ENCODE assay signal across 1 cellular context in genomic region chr15:101495334-101496197, GRCh38.
TF ChIP-seq lines count a peak whose summit lies in the region.

No MANE protein-coding gene starts in this region.

TF ChIP-seq in GM23338, 12 proteins besides CTCF, POLR2A, EP300 and RAD21 (continued from another document):
- TF ChIP-seq ZNF462 (CRISPR knock-in tag; IDR thresholded peaks at IDR 0.05) (no peak), EZH2phosphoT487 (IDR thresholded peaks at IDR 0.05; ENCODE audit: unreplicated experiment) (no peak), POLR2AphosphoS5 (IDR thresholded peaks at IDR 0.05; ENCODE audit: low read depth) (no peak), CREB1 (CRISPR knock-in tag; IDR thresholded peaks at IDR 0.05; ENCODE audit: low read depth) (no peak), EZH2 (IDR thresholded peaks at IDR 0.05; ENCODE audit: low read depth, unreplicated experiment) (no peak), ZNF331 (CRISPR knock-in tag; IDR thresholded peaks at IDR 0.05; ENCODE audit: low read depth) (no peak), STAT1 (IDR thresholded peaks at IDR 0.05; ENCODE audit: unreplicated experiment) (no peak)
